In the genomic region with DNA sequence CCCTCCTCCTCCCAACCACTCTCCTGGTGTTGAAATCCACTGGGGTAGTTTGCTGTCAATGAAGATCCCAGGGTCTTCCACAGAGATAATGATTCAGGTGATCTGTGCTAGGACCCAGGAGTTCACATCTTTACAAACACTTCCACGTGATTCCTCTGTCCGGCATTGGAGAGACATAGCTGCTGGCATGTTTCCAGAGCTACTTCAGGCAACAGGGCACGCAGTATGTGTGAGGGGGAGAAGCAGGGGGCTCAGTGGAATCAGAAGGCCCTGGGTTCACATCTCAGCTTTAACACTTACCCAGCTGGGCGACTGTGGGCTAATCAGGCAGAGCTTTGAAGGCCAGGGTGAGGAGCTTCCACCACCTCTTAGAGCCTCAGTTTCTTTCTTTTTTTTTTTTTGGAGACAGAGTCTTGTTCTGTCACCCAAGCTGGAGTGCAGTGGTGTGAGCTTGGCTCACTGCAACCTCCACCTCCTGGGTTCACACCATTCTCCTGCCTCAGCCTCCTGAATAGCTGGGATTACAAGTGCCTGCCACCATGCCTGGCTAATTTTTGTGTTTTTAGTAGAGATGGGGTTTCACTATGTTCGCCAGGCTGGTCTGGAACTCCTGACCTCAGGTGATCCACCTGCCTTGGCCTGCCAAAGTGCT, we compare ENCODE assay signal across 7 cellular contexts.
DNase-seq lines count a peak whose midpoint lies in the region; FAIRE-seq and TF ChIP-seq lines count a peak whose summit lies in the region.
"Not testable (repeated sequence)": the region's sequence is repeated elsewhere in the genome, so short reads cannot be mapped to it uniquely, and the experiment has no call there.

No MANE protein-coding gene starts in this region.

- intact Hi-C loops in esophagus muscularis mucosa (cut with DNase I); thyroid gland (cut with DNase I): not testable (repeated sequence)

- not testable (repeated sequence) for H3K9me2 ChIP-seq in hepatocyte (replicated peaks; ENCODE audit: insufficient read depth)

- peaks cover 0 to 10% (median 0%) of the 10 kb centered on the region in 4 donors for H3K36me3 ChIP-seq in esophagus muscularis mucosa
- not testable (repeated sequence) for H3K36me3 ChIP-seq in hepatocyte (replicated peaks; ENCODE audit: insufficient read depth, low read depth); thyroid gland

- not testable (repeated sequence) for H4K20me1 ChIP-seq in hepatocyte (ENCODE audit: insufficient read depth, poor library complexity, severe bottlenecking)

- TF ChIP-seq EP300 in esophagus muscularis mucosa (IDR thresholded peaks at IDR 0.05) = not testable (repeated sequence)

- not testable (repeated sequence) for TF ChIP-seq POLR2A in esophagus muscularis mucosa (IDR thresholded peaks at IDR 0.05; ENCODE audit: low read depth); thyroid gland (IDR thresholded peaks at IDR 0.05)

- H3K4me1 Mint-ChIP-seq in osteocyte (ENCODE audit: unreplicated experiment) = peaks cover 64% of the 10 kb centered on the region

- FAIRE-seq in HTR-8/SVneo (lab: Jason Lieb, UNC) = peak; percentile 64

- not testable (repeated sequence) for H3K4me3 ChIP-seq in esophagus muscularis mucosa; hepatocyte; thyroid gland (replicated peaks in 1 of 3)

- not testable (repeated sequence) for TF ChIP-seq CTCF in esophagus muscularis mucosa (IDR thresholded peaks at IDR 0.05); hepatocyte (IDR thresholded peaks at IDR 0.05; ENCODE audit: poor library complexity); osteocyte (IDR thresholded peaks at IDR 0.05); thyroid gland (IDR thresholded peaks at IDR 0.05)

- not testable (repeated sequence) for DNase-seq in HTR-8/SVneo (ENCODE audit: insufficient read length, low spot score); esophagus muscularis mucosa (ENCODE audit: extremely low spot score); osteocyte (ENCODE audit: extremely low spot score, unreplicated experiment)
- DNase-seq in NCI-H1105 treated with DMSO at 0.1 percent for 48 hours (lab: John Stamatoyannopoulos, UW) (peak; percentile 34), NCI-H2227 (lab: John Stamatoyannopoulos, UW; ENCODE audit: unreplicated experiment) (peak; percentile 34), hepatocyte (ENCODE audit: low spot score) (peak; percentile 25), thyroid gland (peak; percentile 10 to 12)

- not testable (repeated sequence) for H3K9me3 ChIP-seq in esophagus muscularis mucosa; hepatocyte (ENCODE audit: low read depth); thyroid gland

- H3K36me3 Mint-ChIP-seq in osteocyte (ENCODE audit: unreplicated experiment) = not testable (repeated sequence)

- not testable (repeated sequence) for H3K27me3 ChIP-seq in esophagus muscularis mucosa, hepatocyte, thyroid gland

- peak overlapping the region; percentile 76 for H3K27ac Mint-ChIP-seq in osteocyte (ENCODE audit: unreplicated experiment)

- H3K4me3 Mint-ChIP-seq in osteocyte (ENCODE audit: unreplicated experiment) = not testable (repeated sequence)

- H3K27ac ChIP-seq in esophagus muscularis mucosa (replicated peaks in 1 of 4) = peak overlapping the region; percentile 79 to 91 (median 82)
- H3K27ac ChIP-seq in hepatocyte, thyroid gland: not testable (repeated sequence)

- H3K9me3 Mint-ChIP-seq in osteocyte (ENCODE audit: unreplicated experiment) = not testable (repeated sequence)

- peaks cover 20 to 92% (median 75%) of the 10 kb centered on the region in 4 donors for H3K4me1 ChIP-seq in esophagus muscularis mucosa
- not testable (repeated sequence) for H3K4me1 ChIP-seq in hepatocyte (ENCODE audit: insufficient read depth); thyroid gland

- H3K27me3 Mint-ChIP-seq in osteocyte (ENCODE audit: unreplicated experiment) = not testable (repeated sequence)

- not testable (repeated sequence) for H2AFZ ChIP-seq in hepatocyte

- H3K79me2 ChIP-seq in hepatocyte = not testable (repeated sequence)

- H3K4me2 ChIP-seq in hepatocyte = not testable (repeated sequence)

- WGBS in esophagus muscularis mucosa = 32% methylated on average over 5 of the region's 5 CpGs
- 29% methylated on average over 5 of the region's 5 CpGs for WGBS in hepatocyte (ENCODE audit: low lambda C conversion rate, missing lambda C conversion rate)
- 26 to 48% methylated on average over 5 of the region's 5 CpGs for WGBS in thyroid gland, 2 donors
